In genomic region chr19:46761418-46761831, GRCh38 we compare ENCODE assay signal across 16 cellular contexts. TPM values are rescaled to one million over a fixed set of nuclear protein-coding genes. Genes with fewer than 3 reads are reported as not detected.
DNase-seq lines count a peak whose midpoint lies in the region; ATAC-seq and TF ChIP-seq lines count a peak whose summit lies in the region.
"Had no signal": no experiment of that assay in that cellular context is flagged by ENCODE, and none has a peak within 500 bp of the region (broad histone marks: within the 10 kb centered on the region; RNA-seq: fewer than 3 reads in every experiment).

No MANE protein-coding gene starts in this region.

- WGBS in esophagus muscularis mucosa, result 43% methylated on average over 5 of the region's 5 CpGs

- H3K9me3 Mint-ChIP-seq in MCF 10A (ENCODE audit: unreplicated experiment) (no peaks in the 10 kb centered on the region), Caco-2 (ENCODE audit: unreplicated experiment) (no peaks in the 10 kb centered on the region)
- H3K9me3 Mint-ChIP-seq in activated CD8-positive, alpha-beta T cell treated with anti-CD3 and anti-CD28 coated beads for 36 hours, result no peaks in the 10 kb centered on the region
- H3K9me3 Mint-ChIP-seq: activated T-helper 17 cell treated with anti-CD3 and anti-CD28 coated beads, Interleukin-2, amount 50 U/mL, for 72 hours had no signal

- H3K36me3 Mint-ChIP-seq in MCF 10A (ENCODE audit: insufficient read depth, unreplicated experiment), result no peaks in the 10 kb centered on the region
- H3K36me3 Mint-ChIP-seq in Caco-2 (ENCODE audit: insufficient read depth, unreplicated experiment), result peaks cover 5% of the 10 kb centered on the region
- peaks cover 3% of the 10 kb centered on the region for H3K36me3 Mint-ChIP-seq in activated CD8-positive, alpha-beta T cell treated with anti-CD3 and anti-CD28 coated beads for 36 hours (ENCODE audit: low read depth)

- no peak for TF ChIP-seq EP300 in esophagus muscularis mucosa (IDR thresholded peaks at IDR 0.05)

- no peak for ATAC-seq in lower lobe of right lung
- no peak for ATAC-seq in activated CD8-positive, alpha-beta T cell treated with anti-CD3 and anti-CD28 coated beads for 36 hours
- ATAC-seq: activated T-helper 17 cell treated with anti-CD3 and anti-CD28 coated beads, Interleukin-2, amount 50 U/mL, for 72 hours; gastrocnemius medialis; Panc1 had no signal

- H3K9me3 ChIP-seq in breast epithelium (no peaks in the 10 kb centered on the region), esophagus muscularis mucosa (no peaks in the 10 kb centered on the region), lower lobe of right lung (no peaks in the 10 kb centered on the region), Caco-2 (no peaks in the 10 kb centered on the region)
- H3K9me3 ChIP-seq: gastrocnemius medialis had no signal

- TF ChIP-seq CTCF in breast epithelium (IDR thresholded peaks at IDR 0.05) (no peak), MCF 10A (IDR thresholded peaks at IDR 0.05; ENCODE audit: unreplicated experiment) (no peak), esophagus muscularis mucosa (IDR thresholded peaks at IDR 0.05) (no peak), lower lobe of right lung (IDR thresholded peaks at IDR 0.05) (no peak), Caco-2 (IDR thresholded peaks at IDR 0.05; ENCODE audit: insufficient read depth in 1 of 2, low read depth in 1 of 2, low read length in 1 of 2, severe bottlenecking in 1 of 2, unreplicated experiment in 1 of 2) (no peak)
- no peak for TF ChIP-seq CTCF in activated CD8-positive, alpha-beta T cell treated with anti-CD3 and anti-CD28 coated beads for 36 hours (IDR thresholded peaks at IDR 0.05)

- H3K27me3 ChIP-seq in breast epithelium (no peaks in the 10 kb centered on the region), esophagus muscularis mucosa (no peaks in the 10 kb centered on the region), lower lobe of right lung (ENCODE audit: low read depth) (no peaks in the 10 kb centered on the region), Caco-2 (replicated peaks; ENCODE audit: control insufficient read depth, insufficient read depth, low read length) (no peaks in the 10 kb centered on the region)
- H3K27me3 ChIP-seq: gastrocnemius medialis had no signal

- H3K4me3 Mint-ChIP-seq in MCF 10A (ENCODE audit: unreplicated experiment) (no peak overlapping the region), Caco-2 (ENCODE audit: unreplicated experiment) (no peak overlapping the region)
- H3K4me3 Mint-ChIP-seq in activated CD8-positive, alpha-beta T cell treated with anti-CD3 and anti-CD28 coated beads for 36 hours, result no peak overlapping the region
- H3K4me3 Mint-ChIP-seq: activated T-helper 17 cell treated with anti-CD3 and anti-CD28 coated beads, Interleukin-2, amount 50 U/mL, for 72 hours had no signal

- DNase-seq in breast epithelium (ENCODE audit: low spot score in 2 of 2), result peak in 1 of 2 donors; percentile 70
- no peak for DNase-seq in MCF 10A (ENCODE audit: unreplicated experiment)
- DNase-seq in esophagus muscularis mucosa (ENCODE audit: extremely low spot score), result no peak
- no peak for DNase-seq in lower lobe of right lung
- DNase-seq in Caco-2, result no peak
- DNase-seq in HUDEP-2 (lab: John Stamatoyannopoulos, UW; ENCODE audit: unreplicated experiment in 76 of 76), result no peak
- DNase-seq in activated CD8-positive, alpha-beta T cell treated with anti-CD3 and anti-CD28 coated beads for 36 hours, result no peak
- no peak for DNase-seq in activated effector memory CD4-positive, alpha-beta T cell treated with Interleukin-2 at 50 U/mL for 16 hours
- DNase-seq: amygdala, cortex of kidney, gastrocnemius medialis, NCI-H2029, nucleus accumbens, SW 1271 had no signal

- no TSS peak for BruUV-seq in MCF 10A (replicated peaks; lab: Mats Ljungman, UMichigan)
- no TSS peak for BruUV-seq in Caco-2 (replicated peaks; lab: Mats Ljungman, UMichigan)

- H3K4me1 Mint-ChIP-seq in MCF 10A (ENCODE audit: insufficient read depth, unreplicated experiment), result peaks cover 7% of the 10 kb centered on the region
- no peaks in the 10 kb centered on the region for H3K4me1 Mint-ChIP-seq in Caco-2 (ENCODE audit: low read depth, unreplicated experiment)
- peaks cover 2% of the 10 kb centered on the region for H3K4me1 Mint-ChIP-seq in activated CD8-positive, alpha-beta T cell treated with anti-CD3 and anti-CD28 coated beads for 36 hours (ENCODE audit: low read depth)

- CTCF ChIA-PET in MCF 10A (lab: Yijun Ruan, JAX) (interaction anchor here (0.8 to 7.3 kb wide), 2 partner anchors 11 to 77 kb away, joined by 3 to 133 read pairs; no protein-coding TSS in a partner anchor), Caco-2 (lab: Charles Lee) (interaction anchor here (0.6 kb wide), 1 partner anchor 64 kb away, joined by 5 read pairs; no protein-coding TSS in a partner anchor)
- CTCF ChIA-PET in activated CD8-positive, alpha-beta T cell treated with anti-CD3 and anti-CD28 coated beads for 36 hours (lab: Charles Lee), result interaction anchor here (0.9 to 1.0 kb wide), 2 partner anchors 8 to 57 kb away, joined by 3 to 4 read pairs; no protein-coding TSS in a partner anchor

- H3K4me1 ChIP-seq in breast epithelium, result peaks cover 6 to 7% of the 10 kb centered on the region in 2 donors
- peaks cover 4 to 41% (median 33%) of the 10 kb centered on the region in 4 donors for H3K4me1 ChIP-seq in esophagus muscularis mucosa
- H3K4me1 ChIP-seq in lower lobe of right lung, result peaks cover 15% of the 10 kb centered on the region
- H3K4me1 ChIP-seq in Caco-2, result no peaks in the 10 kb centered on the region

- H3K27ac ChIP-seq in breast epithelium, result peak overlapping the region; percentile 92 to 93
- peak overlapping the region; percentile 60 to 86 (median 73) for H3K27ac ChIP-seq in esophagus muscularis mucosa (replicated peaks in 1 of 4)
- peak overlapping the region; percentile 33 for H3K27ac ChIP-seq in lower lobe of right lung
- H3K27ac ChIP-seq: gastrocnemius medialis had no signal

- POLR2A ChIA-PET in MCF 10A (lab: Yijun Ruan, JAX) (interaction anchor here (0.6 to 10.6 kb wide), 7 partner anchors 11 to 47 kb away, joined by 3 to 147 read pairs (median 3); partner anchors contain the start of gene SLC1A5), Caco-2 (lab: Charles Lee) (no interaction called here)
- POLR2A ChIA-PET in activated CD8-positive, alpha-beta T cell treated with anti-CD3 and anti-CD28 coated beads for 36 hours (lab: Charles Lee), result interaction anchor here (0.7 to 1.1 kb wide), 2 partner anchors 9 to 25 kb away, joined by 3 read pairs; no protein-coding TSS in a partner anchor

- intact Hi-C loops in breast epithelium (cut with DNase I; ENCODE audit: low total_unique reads) (no loop called here), MCF 10A (cut with micrococcal nuclease) (no loop called here), esophagus muscularis mucosa (cut with DNase I) (no loop called here), lower lobe of right lung (cut with DNase I) (loop anchor here (10.0 kb wide), 1 partner anchor 73 kb away; no protein-coding TSS in a partner anchor), Caco-2 (cut with micrococcal nuclease; ENCODE audit: unreplicated experiment) (no loop called here)
- intact Hi-C loops in activated CD8-positive, alpha-beta T cell treated with anti-CD3 and anti-CD28 coated beads for 36 hours (cut with micrococcal nuclease), result no loop called here

- H3K36me3 ChIP-seq in breast epithelium (no peaks in the 10 kb centered on the region), esophagus muscularis mucosa (peaks cover 0 to 13% (median 10%) of the 10 kb centered on the region in 4 donors), lower lobe of right lung (peaks cover 5% of the 10 kb centered on the region), Caco-2 (ENCODE audit: control insufficient read depth, insufficient read depth, low read length) (peaks cover 1% of the 10 kb centered on the region)

- H3K27ac Mint-ChIP-seq in MCF 10A (ENCODE audit: low read depth, unreplicated experiment) (no peak overlapping the region), Caco-2 (ENCODE audit: unreplicated experiment) (no peak overlapping the region)
- H3K27ac Mint-ChIP-seq in activated CD8-positive, alpha-beta T cell treated with anti-CD3 and anti-CD28 coated beads for 36 hours, result no peak overlapping the region
- H3K27ac Mint-ChIP-seq: activated T-helper 17 cell treated with anti-CD3 and anti-CD28 coated beads, Interleukin-2, amount 50 U/mL, for 72 hours had no signal

- H3K4me3 ChIP-seq in breast epithelium (no peak overlapping the region), esophagus muscularis mucosa (no peak overlapping the region), lower lobe of right lung (no peak overlapping the region), Caco-2 (ENCODE audit: low read depth, low read length) (no peak overlapping the region)
- H3K4me3 ChIP-seq: gastrocnemius medialis had no signal

- TF ChIP-seq POLR2A in breast epithelium (IDR thresholded peaks at IDR 0.05) (no peak), esophagus muscularis mucosa (IDR thresholded peaks at IDR 0.05; ENCODE audit: low read depth) (no peak)

- H3K27me3 Mint-ChIP-seq in MCF 10A (ENCODE audit: insufficient read depth, unreplicated experiment) (no peaks in the 10 kb centered on the region), Caco-2 (ENCODE audit: insufficient read depth, unreplicated experiment) (no peaks in the 10 kb centered on the region)
- H3K27me3 Mint-ChIP-seq in activated CD8-positive, alpha-beta T cell treated with anti-CD3 and anti-CD28 coated beads for 36 hours, result no peaks in the 10 kb centered on the region
- H3K27me3 Mint-ChIP-seq: activated T-helper 17 cell treated with anti-CD3 and anti-CD28 coated beads, Interleukin-2, amount 50 U/mL, for 72 hours had no signal

RNA-seq across cellular contexts. Expression of gene STRN4, which starts 15.2 kb away (rescaled TPM):
- total RNA-seq in breast epithelium, result 10 to 100 TPM; 45.0 to 57.0 (median 53.7) TPM
- total RNA-seq in MCF 10A (2022), result 90.1 and 92.3 TPM in 2 replicates
- total RNA-seq in esophagus muscularis mucosa, result 100 to 1,000 TPM in 2 of 4 donors, 10 to 100 TPM in 2; 85.2 to 119 (median 101) TPM
- total RNA-seq in lower lobe of right lung, result 69.1 TPM
- 151 and 162 TPM in 2 replicates for total RNA-seq in Caco-2 (2022)
- 10 to 100 TPM; 52.5 to 63.5 TPM for total RNA-seq in activated CD8-positive, alpha-beta T cell treated with anti-CD3 and anti-CD28 coated beads for 36 hours

RNA-seq across cellular contexts. Expression of gene FKRP, which starts 15.6 kb away (rescaled TPM):
- 10 to 100 TPM; 11.4 to 23.1 (median 12.1) TPM for total RNA-seq in breast epithelium
- total RNA-seq in MCF 10A (2022), result 21.2 and 23.9 TPM in 2 replicates
- 10 to 100 TPM; 22.4 to 30.3 (median 26.5) TPM for total RNA-seq in esophagus muscularis mucosa
- total RNA-seq in lower lobe of right lung, result 13.2 TPM
- 30.6 and 33.1 TPM in 2 replicates for total RNA-seq in Caco-2 (2022)
- 10 to 100 TPM in 1 of 2 experiments, 1 to 10 TPM in 1; 7.7 to 10.1 TPM for total RNA-seq in activated CD8-positive, alpha-beta T cell treated with anti-CD3 and anti-CD28 coated beads for 36 hours

RNA-seq across cellular contexts. Expression of gene SLC1A5, which starts 27.0 kb away (rescaled TPM):
- total RNA-seq in breast epithelium, result 100 to 1,000 TPM; 121 to 146 (median 121) TPM
- 372 and 417 TPM in 2 replicates for total RNA-seq in MCF 10A (2022)
- 10 to 100 TPM; 42.8 to 93.6 (median 66.7) TPM for total RNA-seq in esophagus muscularis mucosa
- total RNA-seq in lower lobe of right lung, result 120 TPM
- 497 and 512 TPM in 2 replicates for total RNA-seq in Caco-2 (2022)
- total RNA-seq in activated CD8-positive, alpha-beta T cell treated with anti-CD3 and anti-CD28 coated beads for 36 hours, result 100 to 1,000 TPM; 235 TPM

RNA-seq across cellular contexts. Expression of gene PRKD2, which starts 44.5 kb away (rescaled TPM):
- total RNA-seq in breast epithelium (10 to 100 TPM; 13.1 to 36.7 (median 25.5) TPM), MCF 10A (2022) (30.4 and 35.9 TPM in 2 replicates), esophagus muscularis mucosa (10 to 100 TPM; 12.8 to 33.3 (median 22.4) TPM), lower lobe of right lung (45.0 TPM), Caco-2 (2022) (45.4 and 48.4 TPM in 2 replicates)
- 10 to 100 TPM; 81.1 to 86.0 TPM for total RNA-seq in activated CD8-positive, alpha-beta T cell treated with anti-CD3 and anti-CD28 coated beads for 36 hours

Comparison
In these comparisons a context has a peak if more than half of its experiments do, and no peak if none do; other contexts are left out.
1. H3K27ac ChIP-seq: peak in every context shown above with its lines; median percentile 92 in breast epithelium; 73 in esophagus muscularis mucosa; 33 in lower lobe of right lung.